In the genomic region with DNA sequence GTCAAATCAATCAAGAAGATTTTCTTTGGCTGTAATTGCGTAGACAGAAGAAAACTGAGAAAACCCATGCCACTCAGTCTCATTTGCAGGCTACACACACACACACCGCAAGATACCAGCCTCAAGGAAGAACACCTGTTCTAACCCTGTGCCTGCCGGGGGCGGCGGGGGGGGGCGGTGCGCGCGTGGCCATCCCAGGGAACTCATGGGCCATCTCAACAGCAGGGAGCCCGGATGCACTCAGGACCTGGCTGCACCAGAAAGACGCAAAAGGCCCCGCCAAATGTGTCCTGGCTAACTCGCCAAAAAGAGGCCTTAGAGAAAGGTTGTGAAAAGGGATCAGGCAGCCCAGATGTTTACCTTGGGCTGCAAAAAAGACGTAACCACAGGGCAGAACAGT, we compare ENCODE assay signal across 17 cellular contexts. TPM values are rescaled to one million over a fixed set of nuclear protein-coding genes. Genes with fewer than 3 reads are reported as not detected.
DNase-seq lines count a peak whose midpoint lies in the region; ATAC-seq and TF ChIP-seq lines count a peak whose summit lies in the region.
"Had no signal": no experiment of that assay in that cellular context is flagged by ENCODE, and none has a peak within 500 bp of the region (broad histone marks: within the 10 kb centered on the region; RNA-seq: fewer than 3 reads in every experiment).

No MANE protein-coding gene starts in this region.

- no peak for TF ChIP-seq CTCF in chondrocyte (IDR thresholded peaks at IDR 0.05)

- H3K9ac ChIP-seq in GM23248, result no peak overlapping the region
- H3K9ac ChIP-seq: BLaER1 had no signal

- no peaks in the 10 kb centered on the region for H3F3A ChIP-seq in GM23248 (ENCODE audit: insufficient read depth)

- DNase-seq in Ammon's horn (ENCODE audit: low spot score) (peak; percentile 2), T-helper 17 cell (no peak), memory B cell (ENCODE audit: low spot score in 2 of 2) (no peak), NAMALWA (ENCODE audit: low spot score) (no peak), superior temporal gyrus (ENCODE audit: extremely low spot score) (no peak), chondrocyte (ENCODE audit: low spot score) (no peak), GM23248 (no peak)
- DNase-seq in CD4-positive, alpha-beta memory T cell, result no peak
- DNase-seq: cerebellar nuclear complex; MV-4-11; NCI-H2227 treated with DMSO at 0.1 percent for 48 hours; stimulated activated CD4-positive, alpha-beta T cell treated with anti-CD3 and anti-CD28 coated beads, Interleukin-1b, Interleukin-23, amount 100 ng/mL, for 48 hours; transverse colon had no signal

- H3K9me3 Mint-ChIP-seq in CD4-positive, alpha-beta memory T cell, result no peaks in the 10 kb centered on the region
- H3K9me3 Mint-ChIP-seq in memory B cell, result no peaks in the 10 kb centered on the region
- H3K9me3 Mint-ChIP-seq in chondrocyte (ENCODE audit: low read depth), result no peaks in the 10 kb centered on the region

- H3K27me3 ChIP-seq in CD4-positive, alpha-beta memory T cell (ENCODE audit: insufficient read depth, low read length), result peaks cover 13% of the 10 kb centered on the region
- peaks cover 56% of the 10 kb centered on the region for H3K27me3 ChIP-seq in GM23248 (replicated peaks; ENCODE audit: insufficient read depth)

- 45 to 48% methylated on average over 14 of the region's 14 CpGs for WGBS in GM23248 (ENCODE audit: low coverage in 1 of 2, low lambda C conversion rate in 2 of 2, missing lambda C conversion rate in 2 of 2), 2 experiments

- H3K9me3 ChIP-seq in CD4-positive, alpha-beta memory T cell (ENCODE audit: control insufficient read depth in 1 of 2, low read length in 2 of 2), result no peaks in the 10 kb centered on the region
- H3K9me3 ChIP-seq in T-helper 17 cell (ENCODE audit: control insufficient read depth, low read length, poor library complexity, severe bottlenecking) (no peaks in the 10 kb centered on the region), GM23248 (ENCODE audit: low read depth) (no peaks in the 10 kb centered on the region)
- H3K9me3 ChIP-seq: transverse colon had no signal

- H3K36me3 ChIP-seq in CD4-positive, alpha-beta memory T cell (ENCODE audit: insufficient read depth, low read length), result no peaks in the 10 kb centered on the region
- H3K36me3 ChIP-seq in GM23248 (ENCODE audit: low read depth), result no peaks in the 10 kb centered on the region
- H3K36me3 ChIP-seq: BLaER1, transverse colon had no signal

- ATAC-seq in T-helper 17 cell (no peak), memory B cell (ENCODE audit: low read depth) (no peak)

- POLR2A ChIA-PET in CD4-positive, alpha-beta memory T cell (lab: Charles Lee; ENCODE audit: partially characterized antibody), result no interaction called here

- H3K79me2 ChIP-seq in GM23248 (ENCODE audit: insufficient read depth), result no peaks in the 10 kb centered on the region

- H3K4me3 Mint-ChIP-seq in CD4-positive, alpha-beta memory T cell, result peak overlapping the region in 7 of 8 donors; percentile 75 to 88 (median 79)
- H3K4me3 Mint-ChIP-seq in T-helper 17 cell (peak overlapping the region; percentile 89), memory B cell (peak overlapping the region; percentile 47), chondrocyte (ENCODE audit: unreplicated experiment) (no peak overlapping the region)

- in situ Hi-C loops in GM23248 (cut with MboI), result no loop called here

- H3K27ac ChIP-seq in CD4-positive, alpha-beta memory T cell (ENCODE audit: low read depth, low read length), result no peak overlapping the region
- no peak overlapping the region for H3K27ac ChIP-seq in GM23248
- H3K27ac ChIP-seq: BLaER1, transverse colon had no signal

- H3K27me3 Mint-ChIP-seq in CD4-positive, alpha-beta memory T cell, result peaks cover 35 to 37% of the 10 kb centered on the region in 2 donors
- H3K27me3 Mint-ChIP-seq in T-helper 17 cell (peaks cover 63% of the 10 kb centered on the region), memory B cell (peaks cover 17% of the 10 kb centered on the region), chondrocyte (ENCODE audit: low read depth) (peaks cover 65% of the 10 kb centered on the region)

- no peak overlapping the region for H3K27ac Mint-ChIP-seq in CD4-positive, alpha-beta memory T cell
- H3K27ac Mint-ChIP-seq in T-helper 17 cell (no peak overlapping the region), memory B cell (no peak overlapping the region), chondrocyte (ENCODE audit: unreplicated experiment) (no peak overlapping the region)

- no peak overlapping the region for H3K4me3 ChIP-seq in CD4-positive, alpha-beta memory T cell (ENCODE audit: low read length in 2 of 2)
- no peak overlapping the region for H3K4me3 ChIP-seq in GM23248

- CTCF ChIA-PET in CD4-positive, alpha-beta memory T cell (lab: Charles Lee; ENCODE audit: partially characterized antibody), result interaction anchor here (1.6 to 2.8 kb wide), 8 partner anchors 9 to 645 kb away, joined by 3 to 42 read pairs (median 9); no protein-coding TSS in a partner anchor

- H3K9me2 ChIP-seq in GM23248 (ENCODE audit: insufficient read depth), result no peaks in the 10 kb centered on the region

- no peaks in the 10 kb centered on the region for H4K20me1 ChIP-seq in GM23248 (ENCODE audit: insufficient read depth)
- H4K20me1 ChIP-seq: BLaER1 had no signal

- no peak overlapping the region for H3K4me2 ChIP-seq in GM23248 (ENCODE audit: unreplicated experiment)

- peaks cover 6 to 26% (median 10%) of the 10 kb centered on the region in 4 donors for H3K4me1 Mint-ChIP-seq in CD4-positive, alpha-beta memory T cell
- H3K4me1 Mint-ChIP-seq in T-helper 17 cell (peaks cover 10% of the 10 kb centered on the region), memory B cell (peaks cover 11% of the 10 kb centered on the region), chondrocyte (ENCODE audit: low read depth) (peaks cover 10% of the 10 kb centered on the region)

- peaks cover 12% of the 10 kb centered on the region for H3K4me1 ChIP-seq in CD4-positive, alpha-beta memory T cell (ENCODE audit: insufficient read depth, low read length)
- no peaks in the 10 kb centered on the region for H3K4me1 ChIP-seq in GM23248 (ENCODE audit: insufficient read depth)
- H3K4me1 ChIP-seq: BLaER1 had no signal

- no peaks in the 10 kb centered on the region for H3K36me3 Mint-ChIP-seq in CD4-positive, alpha-beta memory T cell
- H3K36me3 Mint-ChIP-seq in T-helper 17 cell (ENCODE audit: low read depth), result peaks cover 7% of the 10 kb centered on the region
- H3K36me3 Mint-ChIP-seq in memory B cell, result no peaks in the 10 kb centered on the region
- H3K36me3 Mint-ChIP-seq in chondrocyte (ENCODE audit: low read depth), result peaks cover 2% of the 10 kb centered on the region

- H2AFZ ChIP-seq in GM23248, result no peak overlapping the region

- intact Hi-C loops in CD4-positive, alpha-beta memory T cell (cut with micrococcal nuclease), result loop anchor here (2.0 kb wide), 2 partner anchors 542 to 644 kb away; partner anchors contain the start of gene FAM135A

RNA-seq across cellular contexts. Expression of gene B3GAT2, which starts 2.1 kb away (rescaled TPM):
- total RNA-seq in CD4-positive, alpha-beta memory T cell, result not detected
- under 1 TPM; 0.27 to 0.37 TPM for polyA plus RNA-seq in CD4-positive, alpha-beta memory T cell
- total RNA-seq in T-helper 17 cell (not detected), chondrocyte (0.02 TPM in 1 of 3 replicates, not detected in the others)
- not detected in 2 replicates for total RNA-seq in GM23248 (2014; rRNA removed; shearing (Covaris generic))
- 0.22 and 0.34 TPM in 2 replicates for polyA plus RNA-seq in GM23248 (2016; fragmentation: Nextera tagmentation; extraction: Ambion mirVana)
- total RNA-seq: epithelial cell of proximal tubule, glomerular endothelial cell, kidney epithelial cell, transverse colon had no signal
